In the genomic region with DNA sequence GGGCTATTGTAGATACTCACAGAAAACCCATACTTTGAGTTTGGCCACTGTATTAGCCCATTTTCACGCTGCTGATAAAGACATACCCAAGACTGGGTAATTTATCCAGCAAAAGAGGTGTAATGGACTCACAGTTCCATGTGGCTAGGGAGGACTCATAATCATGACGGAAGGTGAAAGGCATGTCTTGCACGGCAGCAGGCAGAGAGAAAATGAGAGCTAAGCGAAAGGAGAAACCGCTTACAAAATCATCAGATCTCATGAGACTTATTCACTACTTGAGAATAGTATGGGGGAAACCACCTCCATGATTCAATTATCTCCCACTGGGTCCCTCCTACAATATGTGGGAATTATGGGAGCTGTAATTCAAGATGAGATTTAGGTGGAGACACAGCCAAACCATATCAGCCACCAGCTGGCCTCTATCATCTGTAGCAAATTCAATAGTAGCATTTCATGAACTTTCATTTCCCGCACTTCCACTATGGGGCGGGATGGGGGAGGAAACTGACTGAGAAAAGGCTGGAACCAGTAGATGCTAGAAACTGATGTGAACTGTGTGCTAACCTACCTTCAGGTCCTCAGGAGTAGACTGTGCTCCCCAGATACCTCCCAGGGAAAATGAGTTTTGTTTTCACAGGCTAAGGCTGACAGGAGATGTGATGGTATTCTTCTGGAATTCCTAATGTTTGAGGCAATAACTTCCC, we compare ENCODE assay signal across 14 cellular contexts. TPM values are rescaled to one million over a fixed set of nuclear protein-coding genes. Genes with fewer than 3 reads are reported as not detected.
A peak's percentile ranks its signal among the peaks of the same experiment; 100 is the strongest.
DNase-seq lines count a peak whose midpoint lies in the region; ATAC-seq and FAIRE-seq lines count a peak whose summit lies in the region.
"Had no signal": no experiment of that assay in that cellular context is flagged by ENCODE, and none has a peak within 500 bp of the region (broad histone marks: within the 10 kb centered on the region; RNA-seq: fewer than 3 reads in every experiment).

No MANE protein-coding gene starts in this region.

- peak; percentile 45 for DNase-seq in DMS79 treated with DMSO at 0.1 percent for 48 hours (lab: John Stamatoyannopoulos, UW)
- DNase-seq in HT1080 (ENCODE audit: low read depth) = peak; percentile 14
- DNase-seq in trophoblast cell = no peak
- no peak for DNase-seq in RCC 7860 (ENCODE audit: low spot score)
- DNase-seq in HCEC 1CT = no peak
- DNase-seq in left lobe of liver (ENCODE audit: low spot score) = no peak
- DNase-seq: CD8-positive, alpha-beta memory T cell; DMS 273 treated with DMSO at 0.1 percent for 48 hours; H7; MV-4-11; SK-N-SH had no signal

- no peak overlapping the region for H2AFZ ChIP-seq in trophoblast cell (ENCODE audit: insufficient read depth, low read length, poor library complexity)

- peaks cover 4% of the 10 kb centered on the region for H3K79me1 ChIP-seq in trophoblast cell (ENCODE audit: low read length)

- no peak overlapping the region for H3K4me2 ChIP-seq in trophoblast cell (ENCODE audit: low read length)
- H3K4me2 ChIP-seq: BLaER1, SK-N-SH had no signal

- H3K4me3 ChIP-seq in iPS-15b (ENCODE audit: low read depth, low read length) (peak overlapping the region; percentile 19), trophoblast cell (ENCODE audit: low read depth, low read length) (peak overlapping the region; percentile 20)
- H3K4me3 ChIP-seq: BLaER1 had no signal

- H4K12ac ChIP-seq in trophoblast cell (ENCODE audit: low read depth, low read length) = no peak overlapping the region

- no peak overlapping the region for H3K18ac ChIP-seq in trophoblast cell (ENCODE audit: low read length)

- H2BK120ac ChIP-seq in trophoblast cell (ENCODE audit: insufficient read depth, low read length, poor library complexity) = no peak overlapping the region

- H3K27ac ChIP-seq in trophoblast cell (ENCODE audit: low read depth, low read length) = no peak overlapping the region
- H3K27ac ChIP-seq: BLaER1 had no signal

- no peak for ATAC-seq in left lobe of liver

- no peak overlapping the region for H3K23ac ChIP-seq in trophoblast cell (ENCODE audit: low read length)

- peaks cover 29% of the 10 kb centered on the region for H3K4me1 ChIP-seq in iPS-15b (ENCODE audit: control insufficient read depth, insufficient read depth, low read length)
- H3K4me1 ChIP-seq in trophoblast cell (ENCODE audit: control insufficient read depth in 1 of 2, insufficient read depth in 2 of 2, low read length in 2 of 2) = peaks cover 4 to 6% of the 10 kb centered on the region in 2 experiments
- H3K4me1 ChIP-seq: BLaER1 had no signal

- no peak overlapping the region for H3K14ac ChIP-seq in trophoblast cell (ENCODE audit: low read length)

- no peak overlapping the region for H2AK5ac ChIP-seq in trophoblast cell (ENCODE audit: low read length)

- H3K9me3 ChIP-seq in iPS-15b (ENCODE audit: control insufficient read depth, insufficient read depth, low read length) (no peaks in the 10 kb centered on the region), trophoblast cell (ENCODE audit: insufficient read depth, low read depth, low read length) (peaks cover 2% of the 10 kb centered on the region)
- H3K9me3 ChIP-seq: BLaER1, SK-N-SH had no signal

- no peak for FAIRE-seq in RCC 7860 (lab: Jason Lieb, UNC)

- no peak overlapping the region for H4K8ac ChIP-seq in trophoblast cell (ENCODE audit: low read depth, low read length)

- H4K91ac ChIP-seq in trophoblast cell (ENCODE audit: low read depth, low read length) = no peak overlapping the region

- H3K36me3 ChIP-seq in iPS-15b (ENCODE audit: control insufficient read depth, insufficient read depth, low read length) (no peaks in the 10 kb centered on the region), trophoblast cell (ENCODE audit: control insufficient read depth in 1 of 2, insufficient read depth in 2 of 2, low read length in 2 of 2) (no peaks in the 10 kb centered on the region)
- H3K36me3 ChIP-seq: BLaER1 had no signal

- H3K27me3 ChIP-seq in iPS-15b (ENCODE audit: control insufficient read depth, insufficient read depth, low read length) (no peaks in the 10 kb centered on the region), trophoblast cell (ENCODE audit: insufficient read depth, low read length) (no peaks in the 10 kb centered on the region)
- H3K27me3 ChIP-seq: BLaER1 had no signal

- no peak overlapping the region for H2BK5ac ChIP-seq in trophoblast cell (ENCODE audit: low read depth, low read length, poor library complexity)

- H3K4ac ChIP-seq in trophoblast cell (ENCODE audit: low read depth, low read length) = no peak overlapping the region

- H2BK12ac ChIP-seq in trophoblast cell (ENCODE audit: low read length) = no peak overlapping the region

- H3K9ac ChIP-seq in iPS-15b (ENCODE audit: low read depth, low read length) = no peak overlapping the region
- no peak overlapping the region for H3K9ac ChIP-seq in trophoblast cell (ENCODE audit: low read length)
- H3K9ac ChIP-seq: BLaER1, SK-N-SH had no signal

- WGBS in trophoblast cell (ENCODE audit: extremely low coverage, insufficient coverage, insufficient read length) = no CpG with 5 or more reads among the region's 7 CpGs

- H3K79me2 ChIP-seq in trophoblast cell (ENCODE audit: control insufficient read depth, insufficient read depth, low read length, poor library complexity) = no peaks in the 10 kb centered on the region

RNA-seq across cellular contexts. Expression of gene LGI2, which starts 35.3 kb away (rescaled TPM):
- total RNA-seq in HT1080 (2014; rRNA removed; shearing (Covaris generic)) = 0.67 and 1.8 TPM in 2 replicates
- polyA plus RNA-seq in HT1080 (2015; cell fraction: cytosol; rRNA removed) = 0.55 and 1.2 TPM in 2 replicates
- 0.16 and 0.79 TPM in 2 replicates for polyA plus RNA-seq in HT1080 (2015; cell fraction: nucleus; rRNA removed)
- polyA plus RNA-seq in trophoblast cell (2013) = 0.78 and 0.79 TPM in 2 replicates
- total RNA-seq in left lobe of liver = 0.13 TPM
- total RNA-seq: CD8-positive, alpha-beta memory T cell had no signal
- polyA plus RNA-seq: CD8-positive, alpha-beta memory T cell; IgD-negative memory B cell; SK-N-SH had no signal

Comparison
In these comparisons a context has a peak if more than half of its experiments do, and no peak if none do; other contexts are left out.
1. DNase-seq: peak in DMS79 treated with DMSO at 0.1 percent for 48 hours (single experiment) and HT1080 (single experiment); none in trophoblast cell (0 of 2), RCC 7860 (single experiment), HCEC 1CT (single experiment) and left lobe of liver (single experiment).